Comparison of ENCODE assay signal across 8 cellular contexts in the genomic region with DNA sequence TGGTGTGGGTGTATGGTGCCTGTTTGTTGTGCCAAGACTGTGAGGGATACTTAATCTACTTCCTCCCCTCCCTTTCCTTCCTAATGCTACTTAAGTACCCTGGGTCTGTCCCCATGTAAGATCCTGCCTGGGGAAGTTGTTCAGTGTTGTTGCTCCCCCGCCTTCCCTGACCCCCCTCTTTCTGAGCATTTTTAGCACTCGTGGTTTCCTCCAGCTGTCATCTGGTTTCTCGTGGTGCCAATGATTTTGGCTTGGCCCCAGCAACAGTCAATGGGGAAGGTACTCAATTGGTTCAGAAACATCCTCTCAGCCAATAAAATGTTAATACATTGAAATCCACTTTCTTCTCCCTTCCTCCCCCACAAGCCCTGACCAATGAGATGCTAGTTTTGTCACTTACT. TPM values are rescaled to one million over a fixed set of nuclear protein-coding genes. Genes with fewer than 3 reads are reported as not detected.
DNase-seq lines count a peak whose midpoint lies in the region; ATAC-seq, FAIRE-seq and TF ChIP-seq lines count a peak whose summit lies in the region.

No MANE protein-coding gene starts in this region.

- in situ Hi-C loops in brain microvascular endothelial cell (cut with HindIII; ENCODE audit: low pct_ligation_motif_present, low sequenced_read_pairs) = no loop called here

- H3K4me3 ChIP-seq in GM12865 (ENCODE audit: low read depth, low read length) (peak overlapping the region; percentile 63), tibial nerve (no peak overlapping the region), brain microvascular endothelial cell (ENCODE audit: low read depth, low read length) (no peak overlapping the region)

- H3K27me3 ChIP-seq in tibial nerve (no peaks in the 10 kb centered on the region), brain microvascular endothelial cell (replicated peaks) (no peaks in the 10 kb centered on the region)

- no peaks in the 10 kb centered on the region for H3K36me3 ChIP-seq in tibial nerve
- H3K36me3 ChIP-seq in brain microvascular endothelial cell (replicated peaks) = no peaks in the 10 kb centered on the region

- ATAC-seq in natural killer cell = peak; percentile 69 to 86 (median 86)

- no peaks in the 10 kb centered on the region for H3K9me3 Mint-ChIP-seq in natural killer cell

- TF ChIP-seq CTCF in GM12865 (IDR thresholded peaks at IDR 0.05; ENCODE audit: insufficient read depth, low read depth, low read length, missing control alignments) = no peak
- no peak for TF ChIP-seq CTCF in natural killer cell (IDR thresholded peaks at IDR 0.05)
- no peak for TF ChIP-seq CTCF in tibial nerve (IDR thresholded peaks at IDR 0.05)
- no peak for TF ChIP-seq CTCF in brain microvascular endothelial cell (IDR thresholded peaks at IDR 0.05; ENCODE audit: low read depth, low read length, missing control alignments)

- peaks cover 79 to 80% of the 10 kb centered on the region in 2 donors for H3K4me1 Mint-ChIP-seq in natural killer cell

- H3K27me3 Mint-ChIP-seq in natural killer cell (ENCODE audit: low read depth in 2 of 2) = no peaks in the 10 kb centered on the region

- H3K9me3 ChIP-seq in tibial nerve = no peaks in the 10 kb centered on the region

- H3K27ac ChIP-seq in tibial nerve = peak overlapping the region in 3 of 4 donors; percentile 56 to 73 (median 62)
- no peak overlapping the region for H3K27ac ChIP-seq in brain microvascular endothelial cell

- no peak for TF ChIP-seq POLR2A in H54 (IDR thresholded peaks at IDR 0.05; ENCODE audit: low read depth, low read length)
- TF ChIP-seq POLR2A in tibial nerve (IDR thresholded peaks at IDR 0.05) = no peak

- no peaks in the 10 kb centered on the region for H3K36me3 Mint-ChIP-seq in natural killer cell

- peak overlapping the region; percentile 95 to 97 for H3K27ac Mint-ChIP-seq in natural killer cell

- intact Hi-C loops in natural killer cell (cut with micrococcal nuclease) = loop anchor here (1.0 to 2.0 kb wide), 3 partner anchors 18 to 40 kb away; a partner anchor contains a TSS

- peak in 1 of 2 donors; percentile 70 for TF ChIP-seq EP300 in tibial nerve (IDR thresholded peaks at IDR 0.05)

- no peak for FAIRE-seq in H54 (lab: Jason Lieb, UNC)

- peak; percentile 97 for DNase-seq in GM12865 (ENCODE audit: low read depth)
- peak; percentile 38 for DNase-seq in H54 (ENCODE audit: insufficient read length, low spot score)
- peak; percentile 99 for DNase-seq in NAMALWA (ENCODE audit: low spot score)
- peak; percentile 80 for DNase-seq in activated CD4-positive, alpha-beta T cell treated with anti-CD3 and anti-CD28 coated beads for 48 hours
- DNase-seq in dermis microvascular lymphatic vessel endothelial cell (ENCODE audit: low read depth in 2 of 2) = peak; percentile 90 to 96
- DNase-seq in natural killer cell = peak; percentile 60
- DNase-seq in tibial nerve (ENCODE audit: low spot score in 2 of 2) = peak in 1 of 2 donors; percentile 80
- DNase-seq in brain microvascular endothelial cell = no peak

- H3K4me1 ChIP-seq in tibial nerve = peaks cover 0 to 32% (median 10%) of the 10 kb centered on the region in 4 donors

- peak overlapping the region; percentile 75 for H3K4me3 Mint-ChIP-seq in natural killer cell

- 7 to 16% methylated on average over 3 of the region's 3 CpGs for WGBS in tibial nerve, 2 donors

RNA-seq across cellular contexts. Expression of a gene that starts 8.0 kb away (rescaled TPM):
- total RNA-seq in dermis microvascular lymphatic vessel endothelial cell (17.5 and 28.6 TPM in 2 replicates), natural killer cell (10 to 100 TPM; 58.4 to 62.2 (median 59.4) TPM), tibial nerve (10 to 100 TPM; 18.8 to 41.4 (median 24.3) TPM)

RNA-seq across cellular contexts. Expression of a gene that starts 13.6 kb away (rescaled TPM):
- total RNA-seq in dermis microvascular lymphatic vessel endothelial cell (12.5 and 15.8 TPM in 2 replicates), natural killer cell (under 1 TPM; 0.14 to 0.20 (median 0.14) TPM), tibial nerve (10 to 100 TPM in 3 of 4 donors, 1 to 10 TPM in 1; 9.0 to 54.9 (median 19.5) TPM)

RNA-seq across cellular contexts. Expression of a gene that starts 16.9 kb away (rescaled TPM):
- total RNA-seq in dermis microvascular lymphatic vessel endothelial cell (196 and 206 TPM in 2 replicates), natural killer cell (10 to 100 TPM; 74.7 to 88.8 (median 84.7) TPM), tibial nerve (100 to 1,000 TPM in 2 of 4 donors, 10 to 100 TPM in 2; 73.0 to 118 (median 103) TPM)

RNA-seq across cellular contexts. Expression of a gene that starts 19.1 kb away (rescaled TPM):
- total RNA-seq in dermis microvascular lymphatic vessel endothelial cell (13.0 and 18.3 TPM in 2 replicates), natural killer cell (10 to 100 TPM; 45.5 to 66.3 (median 57.4) TPM), tibial nerve (10 to 100 TPM; 25.6 to 39.3 (median 26.5) TPM)

RNA-seq across cellular contexts. Expression of a gene that starts 26.0 kb away (rescaled TPM):
- 3.3 and 5.6 TPM in 2 replicates for total RNA-seq in dermis microvascular lymphatic vessel endothelial cell
- total RNA-seq in natural killer cell = 10 to 100 TPM; 31.6 to 40.3 (median 35.3) TPM
- total RNA-seq in tibial nerve = 10 to 100 TPM; 12.9 to 53.1 (median 20.6) TPM

Comparison
In these comparisons a context has a peak if more than half of its experiments do, and no peak if none do; other contexts are left out.
1. RNA of a gene that starts 13.6 kb away (total RNA-seq): 9.0 to 54.9 TPM in tibial nerve and 12.5 to 15.8 TPM in dermis microvascular lymphatic vessel endothelial cell; 0.14 to 0.20 TPM in natural killer cell; every median in the first group is over 4 times any median in the second.